Comparison of ENCODE assay signal across 15 cellular contexts in the genomic region with DNA sequence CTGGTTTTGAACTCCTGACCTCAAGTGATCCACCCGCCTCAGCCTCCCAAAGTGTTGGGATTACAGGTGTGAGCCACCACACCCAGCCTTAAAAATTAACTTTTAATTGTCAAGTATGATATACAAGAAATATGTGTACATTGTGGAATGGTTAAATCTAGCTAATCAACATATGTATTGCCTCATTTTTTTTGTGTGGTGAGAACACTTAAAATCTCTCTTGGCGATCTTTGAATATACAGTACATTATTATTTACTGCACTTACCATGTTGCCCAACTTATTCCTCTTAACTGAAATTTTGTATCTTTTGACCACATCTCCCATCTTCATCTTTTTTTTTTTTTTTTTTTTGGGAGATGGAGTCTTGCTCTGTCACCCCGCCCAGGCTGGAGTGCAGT. TPM values are rescaled to one million over a fixed set of nuclear protein-coding genes. Genes with fewer than 3 reads are reported as not detected.
DNase-seq lines count a peak whose midpoint lies in the region; ATAC-seq and TF ChIP-seq lines count a peak whose summit lies in the region.
"Had no signal": no experiment of that assay in that cellular context is flagged by ENCODE, and none has a peak within 500 bp of the region (broad histone marks: within the 10 kb centered on the region; RNA-seq: fewer than 3 reads in every experiment).

No MANE protein-coding gene starts in this region.

- intact Hi-C loops in left ventricle myocardium inferior (cut with micrococcal nuclease), result no loop called here
- intact Hi-C loops in Right ventricle myocardium inferior (cut with DNase I), result no loop called here
- intact Hi-C loops in breast epithelium (cut with DNase I; ENCODE audit: low total_unique reads), result no loop called here
- intact Hi-C loops in natural killer cell (cut with micrococcal nuclease), result no loop called here
- intact Hi-C loops in activated T-helper 1 cell treated with anti-CD3 and anti-CD28 coated beads, Interleukin-12 subunit alpha, Interleukin-12 subunit beta, Interleukin-2, Interleukin-4 antibody, amounts not matched to agents 30 ng/mL and 10 ng/mL and 1 ng/mL, durations not matched to agents 14 hours and 24 hours and 36 hours (cut with micrococcal nuclease), result no loop called here

- H3K4me3 Mint-ChIP-seq in natural killer cell, result no peak overlapping the region
- no peak overlapping the region for H3K4me3 Mint-ChIP-seq in activated T-helper 1 cell treated with anti-CD3 and anti-CD28 coated beads, Interleukin-12 subunit alpha, Interleukin-12 subunit beta, Interleukin-2, Interleukin-4 antibody, amounts not matched to agents 30 ng/mL and 10 ng/mL and 1 ng/mL, durations not matched to agents 14 hours and 24 hours and 36 hours

- H3K27ac ChIP-seq in left ventricle myocardium inferior (replicated peaks) (peak overlapping the region; percentile 58), breast epithelium (peak overlapping the region; percentile 81 to 82)
- H3K27ac ChIP-seq: cardiac muscle cell, VCaP had no signal

- no peaks in the 10 kb centered on the region for H3K9me3 Mint-ChIP-seq in natural killer cell
- H3K9me3 Mint-ChIP-seq in activated T-helper 1 cell treated with anti-CD3 and anti-CD28 coated beads, Interleukin-12 subunit alpha, Interleukin-12 subunit beta, Interleukin-2, Interleukin-4 antibody, amounts not matched to agents 30 ng/mL and 10 ng/mL and 1 ng/mL, durations not matched to agents 14 hours and 24 hours and 36 hours, result no peaks in the 10 kb centered on the region

- H3K36me3 Mint-ChIP-seq in natural killer cell, result no peaks in the 10 kb centered on the region
- peaks cover 20% of the 10 kb centered on the region for H3K36me3 Mint-ChIP-seq in activated T-helper 1 cell treated with anti-CD3 and anti-CD28 coated beads, Interleukin-12 subunit alpha, Interleukin-12 subunit beta, Interleukin-2, Interleukin-4 antibody, amounts not matched to agents 30 ng/mL and 10 ng/mL and 1 ng/mL, durations not matched to agents 14 hours and 24 hours and 36 hours (ENCODE audit: low read depth)

- H3K27ac Mint-ChIP-seq in natural killer cell, result peak overlapping the region; percentile 2 to 61
- no peak overlapping the region for H3K27ac Mint-ChIP-seq in activated T-helper 1 cell treated with anti-CD3 and anti-CD28 coated beads, Interleukin-12 subunit alpha, Interleukin-12 subunit beta, Interleukin-2, Interleukin-4 antibody, amounts not matched to agents 30 ng/mL and 10 ng/mL and 1 ng/mL, durations not matched to agents 14 hours and 24 hours and 36 hours

- no peaks in the 10 kb centered on the region for H3K27me3 Mint-ChIP-seq in natural killer cell (ENCODE audit: low read depth in 2 of 2)
- no peaks in the 10 kb centered on the region for H3K27me3 Mint-ChIP-seq in activated T-helper 1 cell treated with anti-CD3 and anti-CD28 coated beads, Interleukin-12 subunit alpha, Interleukin-12 subunit beta, Interleukin-2, Interleukin-4 antibody, amounts not matched to agents 30 ng/mL and 10 ng/mL and 1 ng/mL, durations not matched to agents 14 hours and 24 hours and 36 hours (ENCODE audit: insufficient read depth)

- no peaks in the 10 kb centered on the region for H3K27me3 ChIP-seq in left ventricle myocardium inferior (ENCODE audit: low read depth)
- no peaks in the 10 kb centered on the region for H3K27me3 ChIP-seq in breast epithelium
- H3K27me3 ChIP-seq: cardiac muscle cell, upper lobe of left lung had no signal

- no peak for ATAC-seq in Right ventricle myocardium inferior
- ATAC-seq in natural killer cell, result peak in 1 of 3 donors; percentile 43

- DNase-seq in left ventricle myocardium inferior, result no peak
- DNase-seq in Right ventricle myocardium inferior (ENCODE audit: missing footprints), result no peak
- no peak for DNase-seq in breast epithelium (ENCODE audit: low spot score in 2 of 2)
- DNase-seq in natural killer cell, result no peak
- no peak for DNase-seq in T-helper 1 cell
- no peak for DNase-seq in NCI-H1048 (lab: John Stamatoyannopoulos, UW)
- no peak for DNase-seq in activated T-helper 1 cell treated with anti-CD3 and anti-CD28 coated beads, Interleukin-12 subunit alpha, Interleukin-12 subunit beta, Interleukin-2, Interleukin-4 antibody, amounts not matched to agents 30 ng/mL and 10 ng/mL and 1 ng/mL, durations not matched to agents 14 hours and 24 hours and 36 hours (ENCODE audit: low spot score)
- no peak for DNase-seq in central memory CD4-positive, alpha-beta T cell
- DNase-seq: activated naive CD4-positive, alpha-beta T cell treated with Interleukin-2 at 50 U/mL for 16 hours; head of caudate nucleus; NCI-H1105 treated with DMSO at 0.1 percent for 48 hours; stimulated activated CD8-positive, alpha-beta memory T cell treated with anti-CD3 and anti-CD28 coated beads, Interleukin-4, amount 100 ng/mL, for 48 hours; upper lobe of left lung had no signal

- H3K4me1 ChIP-seq in left ventricle myocardium inferior (peaks cover 73% of the 10 kb centered on the region), breast epithelium (peaks cover 0 to 3% of the 10 kb centered on the region in 2 donors)

- H3K4me3 ChIP-seq in left ventricle myocardium inferior (no peak overlapping the region), breast epithelium (no peak overlapping the region)
- H3K4me3 ChIP-seq: cardiac muscle cell, upper lobe of left lung had no signal

- TF ChIP-seq CTCF in left ventricle myocardium inferior (IDR thresholded peaks at IDR 0.05; ENCODE audit: borderline replicate concordance) (no peak), breast epithelium (IDR thresholded peaks at IDR 0.05) (no peak), natural killer cell (IDR thresholded peaks at IDR 0.05) (no peak)

- H3K36me3 ChIP-seq in left ventricle myocardium inferior (no peaks in the 10 kb centered on the region), breast epithelium (no peaks in the 10 kb centered on the region)
- H3K36me3 ChIP-seq: cardiac muscle cell had no signal

- peaks cover 47 to 48% of the 10 kb centered on the region in 2 donors for H3K4me1 Mint-ChIP-seq in natural killer cell
- peaks cover 34% of the 10 kb centered on the region for H3K4me1 Mint-ChIP-seq in activated T-helper 1 cell treated with anti-CD3 and anti-CD28 coated beads, Interleukin-12 subunit alpha, Interleukin-12 subunit beta, Interleukin-2, Interleukin-4 antibody, amounts not matched to agents 30 ng/mL and 10 ng/mL and 1 ng/mL, durations not matched to agents 14 hours and 24 hours and 36 hours (ENCODE audit: low read depth)

- no peaks in the 10 kb centered on the region for H3K9me3 ChIP-seq in left ventricle myocardium inferior (replicated peaks)
- no peaks in the 10 kb centered on the region for H3K9me3 ChIP-seq in breast epithelium
- H3K9me3 ChIP-seq: upper lobe of left lung had no signal

- no peak for TF ChIP-seq POLR2A in breast epithelium (IDR thresholded peaks at IDR 0.05)

RNA-seq across cellular contexts. Expression of a gene that starts 23.3 kb away (rescaled TPM):
- 59.0 TPM for total RNA-seq in left ventricle myocardium inferior
- total RNA-seq in Right ventricle myocardium inferior, result 60.1 TPM
- total RNA-seq in breast epithelium, result 100 to 1,000 TPM in 2 of 3 donors, 10 to 100 TPM in 1; 81.6 to 128 (median 122) TPM
- 100 to 1,000 TPM in 1 of 3 donors, 10 to 100 TPM in 2; 88.6 to 110 (median 97.4) TPM for total RNA-seq in natural killer cell
- 147 and 154 TPM in 2 replicates for total RNA-seq in activated T-helper 1 cell treated with anti-CD3 and anti-CD28 coated beads, Interleukin-12 subunit alpha, Interleukin-12 subunit beta, Interleukin-2, Interleukin-4 antibody, amounts not matched to agents 30 ng/mL and 10 ng/mL and 1 ng/mL, durations not matched to agents 14 hours and 24 hours and 36 hours

RNA-seq across cellular contexts. Expression of a gene that starts 58.6 kb away (rescaled TPM):
- total RNA-seq in left ventricle myocardium inferior, result 1.9 TPM
- total RNA-seq in Right ventricle myocardium inferior, result 1.6 TPM
- 10 to 100 TPM in 2 of 3 donors, under 1 TPM in 1; 0.80 to 18.7 (median 18.0) TPM for total RNA-seq in breast epithelium
- 1 to 10 TPM; 1.9 to 2.6 (median 2.5) TPM for total RNA-seq in natural killer cell
- total RNA-seq in activated T-helper 1 cell treated with anti-CD3 and anti-CD28 coated beads, Interleukin-12 subunit alpha, Interleukin-12 subunit beta, Interleukin-2, Interleukin-4 antibody, amounts not matched to agents 30 ng/mL and 10 ng/mL and 1 ng/mL, durations not matched to agents 14 hours and 24 hours and 36 hours, result 7.5 and 8.3 TPM in 2 replicates
